ENCODE assay signal across 33 cellular contexts in the genomic region with DNA sequence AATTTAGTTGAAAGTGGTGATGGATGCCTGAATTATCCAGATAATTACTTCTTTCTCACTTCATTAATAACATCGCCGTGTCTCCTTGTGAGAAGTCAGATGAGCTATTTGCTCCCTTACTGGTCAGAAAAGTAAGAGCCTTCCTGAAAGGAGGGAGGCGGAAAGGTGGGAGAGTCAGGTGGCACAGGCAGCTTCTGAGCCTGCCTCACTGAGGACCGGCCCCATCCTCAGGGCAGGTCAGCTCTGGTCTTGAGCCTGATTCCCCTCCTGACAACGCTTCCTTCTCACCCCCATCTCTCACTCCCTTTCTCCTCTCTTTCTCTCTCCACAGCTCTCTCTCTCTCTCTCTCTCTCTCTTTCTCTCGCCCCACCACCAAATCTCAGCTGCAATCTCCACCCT. TPM values are rescaled to one million over a fixed set of nuclear protein-coding genes. Genes with fewer than 3 reads are reported as not detected.
"Had no signal": no experiment of that assay in that cellular context is flagged by ENCODE, and none has a peak within 500 bp of the region (broad histone marks: within the 10 kb centered on the region; RNA-seq: fewer than 3 reads in every experiment).

No MANE protein-coding gene starts in this region.

- H3K9me3 ChIP-seq: neutrophil, ovary, psoas muscle, right lobe of liver, sigmoid colon, spleen, suprapubic skin, testis, tibial artery, transverse colon, upper lobe of right lung, uterus had no signal

- H3K27ac ChIP-seq: neutrophil, ovary, parathyroid adenoma, psoas muscle, right lobe of liver, sigmoid colon, spleen, suprapubic skin, testis, tibial artery, transverse colon, upper lobe of right lung, uterus had no signal

- H3K36me3 ChIP-seq: neutrophil, ovary, right lobe of liver, sigmoid colon, spleen, suprapubic skin, tibial artery, transverse colon, upper lobe of right lung, uterus had no signal

- H3K4me1 ChIP-seq: parathyroid adenoma, psoas muscle, sigmoid colon, suprapubic skin, testis, transverse colon, upper lobe of right lung, uterus had no signal

- H3K27ac Mint-ChIP-seq: naive thymus-derived CD8-positive, alpha-beta T cell; natural killer cell treated with Interleukin-12 subunit alpha and Interleukin-12 subunit beta and Interleukin-15 and Interleukin-18, amount 100 ng/mL, for 72 hours; nephron progenitor cell; progenitor cell of endocrine pancreas; stimulated activated memory B cell treated with anti-CD40 and anti-IgM and Interleukin-4, amounts not matched to agents 10 μg/mL and 1 μg/mL and 100 μg/mL, for 72 hours; stimulated activated naive CD8-positive, alpha-beta T cell treated with anti-CD3 and anti-CD28 coated beads, Interleukin-15, amount 100 ng/mL, for 72 hours; type B pancreatic cell had no signal

- H3K9ac ChIP-seq: parathyroid adenoma had no signal

- DNase-seq: naive thymus-derived CD8-positive, alpha-beta T cell; nephron progenitor cell; nucleus accumbens; ovary; posterior cingulate gyrus; psoas muscle; right cardiac atrium; right lobe of liver; sigmoid colon; spleen; stimulated activated CD4-positive, alpha-beta T cell treated with anti-CD3 and anti-CD28 coated beads, Interleukin-12 subunit alpha, Interleukin-12 subunit beta, amount 100 ng/mL, for 4 hours; stimulated activated CD4-positive, alpha-beta T cell treated with anti-CD3 and anti-CD28 coated beads, Interleukin-1b, Interleukin-23, amount 100 ng/mL, for 48 hours; stimulated activated CD4-positive, alpha-beta T cell treated with anti-CD3 and anti-CD28 coated beads, Interleukin-4, amount 100 ng/mL, for 1 hour; stimulated activated CD4-positive, alpha-beta T cell treated with anti-CD3 and anti-CD28 coated beads, Interleukin-4, amount 100 ng/mL, for 4 hours; stimulated activated CD8-positive, alpha-beta memory T cell treated with anti-CD3 and anti-CD28 coated beads, Interleukin-4, amount 100 ng/mL, for 48 hours; stimulated activated naive CD4-positive, alpha-beta T cell; stimulated activated naive CD8-positive, alpha-beta T cell treated with anti-CD3 and anti-CD28 coated beads, Interleukin-15, amount 100 ng/mL, for 72 hours; stimulated activated naive CD8-positive, alpha-beta T cell treated with anti-CD3 and anti-CD28 coated beads, Interleukin-15, Interleukin-2, amounts not matched to agents 100 U/mL and 50 U/mL, for 24 hours; substantia nigra; testis; tibial artery; transverse colon; upper lobe of right lung; uterus had no signal

- H3K27me3 ChIP-seq: neutrophil, ovary, right lobe of liver, sigmoid colon, spleen, suprapubic skin, testis, tibial artery, transverse colon, upper lobe of right lung, uterus had no signal

- H3K4me3 Mint-ChIP-seq: naive thymus-derived CD8-positive, alpha-beta T cell; natural killer cell treated with Interleukin-12 subunit alpha and Interleukin-12 subunit beta and Interleukin-15 and Interleukin-18, amount 100 ng/mL, for 72 hours; nephron progenitor cell; neural crest cell; stimulated activated memory B cell treated with anti-CD40 and anti-IgM and Interleukin-4, amounts not matched to agents 10 μg/mL and 1 μg/mL and 100 μg/mL, for 72 hours; stimulated activated naive CD8-positive, alpha-beta T cell treated with anti-CD3 and anti-CD28 coated beads, Interleukin-15, amount 100 ng/mL, for 72 hours; type B pancreatic cell had no signal

- H3K4me3 ChIP-seq: ovary, psoas muscle, right lobe of liver, sigmoid colon, smooth muscle cell, spleen, suprapubic skin, testis, tibial artery, transverse colon, upper lobe of right lung, uterus had no signal

- H3K4me1 Mint-ChIP-seq: naive thymus-derived CD8-positive, alpha-beta T cell; neural crest cell; stimulated activated memory B cell treated with anti-CD40 and anti-IgM and Interleukin-4, amounts not matched to agents 10 μg/mL and 1 μg/mL and 100 μg/mL, for 72 hours; stimulated activated naive CD8-positive, alpha-beta T cell treated with anti-CD3 and anti-CD28 coated beads, Interleukin-15, amount 100 ng/mL, for 72 hours had no signal

- H3K36me3 Mint-ChIP-seq: naive thymus-derived CD8-positive, alpha-beta T cell; natural killer cell treated with Interleukin-12 subunit alpha and Interleukin-12 subunit beta and Interleukin-15 and Interleukin-18, amount 100 ng/mL, for 72 hours; stimulated activated memory B cell treated with anti-CD40 and anti-IgM and Interleukin-4, amounts not matched to agents 10 μg/mL and 1 μg/mL and 100 μg/mL, for 72 hours; type B pancreatic cell had no signal

- ATAC-seq: naive thymus-derived CD8-positive, alpha-beta T cell; natural killer cell treated with Interleukin-12 subunit alpha and Interleukin-12 subunit beta and Interleukin-15 and Interleukin-18, amount 100 ng/mL, for 72 hours; psoas muscle; right cardiac atrium; right lobe of liver; stimulated activated memory B cell treated with anti-CD40 and anti-IgM and Interleukin-4, amounts not matched to agents 10 μg/mL and 1 μg/mL and 100 μg/mL, for 72 hours; stimulated activated naive CD8-positive, alpha-beta T cell treated with anti-CD3 and anti-CD28 coated beads, Interleukin-15, amount 100 ng/mL, for 72 hours; stimulated activated naive CD8-positive, alpha-beta T cell treated with anti-CD3 and anti-CD28 coated beads, Interleukin-15, Interleukin-2, amounts not matched to agents 100 U/mL and 50 U/mL, for 24 hours; upper lobe of right lung had no signal

- H3K9me3 Mint-ChIP-seq: naive thymus-derived CD8-positive, alpha-beta T cell; natural killer cell treated with Interleukin-12 subunit alpha and Interleukin-12 subunit beta and Interleukin-15 and Interleukin-18, amount 100 ng/mL, for 72 hours; nephron progenitor cell; stimulated activated memory B cell treated with anti-CD40 and anti-IgM and Interleukin-4, amounts not matched to agents 10 μg/mL and 1 μg/mL and 100 μg/mL, for 72 hours; stimulated activated naive CD8-positive, alpha-beta T cell treated with anti-CD3 and anti-CD28 coated beads, Interleukin-15, amount 100 ng/mL, for 72 hours; type B pancreatic cell had no signal

RNA-seq across cellular contexts. Expression of gene APOB, which starts 10.1 kb away (rescaled TPM):
- total RNA-seq: naive thymus-derived CD8-positive, alpha-beta T cell; natural killer cell treated with Interleukin-12 subunit alpha and Interleukin-12 subunit beta and Interleukin-15 and Interleukin-18, amount 100 ng/mL, for 72 hours had no signal
- polyA plus RNA-seq: naive thymus-derived CD8-positive, alpha-beta T cell had no signal
